ENCODE assay signal across 20 cellular contexts in genomic region chr5:33240552-33240951, GRCh38.
"Had no signal": no experiment of that assay in that cellular context is flagged by ENCODE, and none has a peak within 500 bp of the region (broad histone marks: within the 10 kb centered on the region; RNA-seq: fewer than 3 reads in every experiment).

No MANE protein-coding gene starts in this region.

- ATAC-seq: activated CD8-positive, alpha-beta T cell treated with anti-CD3 and anti-CD28 coated beads for 36 hours; activated naive CD4-positive, alpha-beta T cell treated with anti-CD3 and anti-CD28 coated beads, Interleukin-2, amount 50 U/mL, for 72 hours; left lung; WTC11 had no signal

- H3K27ac ChIP-seq: coronary artery, epithelial cell of prostate, left lung, sigmoid colon, tibial artery had no signal

- H3K27ac Mint-ChIP-seq: activated CD8-positive, alpha-beta T cell treated with anti-CD3 and anti-CD28 coated beads for 36 hours; activated naive CD4-positive, alpha-beta T cell treated with anti-CD3 and anti-CD28 coated beads, Interleukin-2, amount 50 U/mL, for 72 hours; nephron progenitor cell; WTC11 had no signal

- H3K4me3 Mint-ChIP-seq: activated CD8-positive, alpha-beta T cell treated with anti-CD3 and anti-CD28 coated beads for 36 hours; nephron progenitor cell; WTC11 had no signal

- DNase-seq: activated CD4-positive, alpha-beta T cell treated with anti-CD3 and anti-CD28 coated beads for 4 hours; activated CD8-positive, alpha-beta T cell treated with anti-CD3 and anti-CD28 coated beads for 36 hours; activated gamma-delta T cell; activated T-cell treated with anti-CD3 and anti-CD28 coated beads, Interleukin-2, amount 50 U/mL, for 48 hours; caudate nucleus; effector CD4-positive, alpha-beta T cell; islet precursor cell; left lung; mesenchymal stem cell; nephron progenitor cell; occipital lobe; sigmoid colon; stimulated activated CD4-positive, alpha-beta T cell treated with anti-CD3 and anti-CD28 coated beads, Interleukin-4, amount 100 ng/mL, for 1 hour; stimulated activated naive CD4-positive, alpha-beta T cell; SW 1271; tibial artery had no signal

- H3K9me3 Mint-ChIP-seq: activated CD8-positive, alpha-beta T cell treated with anti-CD3 and anti-CD28 coated beads for 36 hours; activated naive CD4-positive, alpha-beta T cell treated with anti-CD3 and anti-CD28 coated beads, Interleukin-2, amount 50 U/mL, for 72 hours; nephron progenitor cell; WTC11 had no signal

- H3K27me3 Mint-ChIP-seq: activated CD8-positive, alpha-beta T cell treated with anti-CD3 and anti-CD28 coated beads for 36 hours had no signal

- H3K36me3 Mint-ChIP-seq: activated naive CD4-positive, alpha-beta T cell treated with anti-CD3 and anti-CD28 coated beads, Interleukin-2, amount 50 U/mL, for 72 hours; WTC11 had no signal
